ENCODE assay signal across 1 cellular context in genomic region chr22:23836692-23837495, GRCh38.
TF ChIP-seq lines count a peak whose summit lies in the region.

No MANE protein-coding gene starts in this region.

TF ChIP-seq in K562, 482 proteins besides CTCF, POLR2A, EP300 and RAD21:
- TF ChIP-seq, protein P1, sequence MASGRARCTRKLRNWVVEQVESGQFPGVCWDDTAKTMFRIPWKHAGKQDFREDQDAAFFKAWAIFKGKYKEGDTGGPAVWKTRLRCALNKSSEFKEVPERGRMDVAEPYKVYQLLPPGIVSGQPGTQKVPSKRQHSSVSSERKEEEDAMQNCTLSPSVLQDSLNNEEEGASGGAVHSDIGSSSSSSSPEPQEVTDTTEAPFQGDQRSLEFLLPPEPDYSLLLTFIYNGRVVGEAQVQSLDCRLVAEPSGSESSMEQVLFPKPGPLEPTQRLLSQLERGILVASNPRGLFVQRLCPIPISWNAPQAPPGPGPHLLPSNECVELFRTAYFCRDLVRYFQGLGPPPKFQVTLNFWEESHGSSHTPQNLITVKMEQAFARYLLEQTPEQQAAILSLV (tag; IDR thresholded peaks at IDR 0.05), result no peak
- no peak for TF ChIP-seq ZNF780A (CRISPR knock-in tag; IDR thresholded peaks at IDR 0.05)
- peak; percentile 49; the same call in 1 of the 2 replicates for TF ChIP-seq POLR2G (IDR thresholded peaks at IDR 0.05; ENCODE audit: low read depth, low read length)
- TF ChIP-seq NCOA6 (IDR thresholded peaks at IDR 0.05), result no peak
